11 cellular contexts compared by ENCODE assay signal in genomic region chr20:49319204-49319809, GRCh38.
A peak's percentile ranks its signal among the peaks of the same experiment; 100 is the strongest.
DNase-seq lines count a peak whose midpoint lies in the region; ATAC-seq and TF ChIP-seq lines count a peak whose summit lies in the region.
"Had no signal": no experiment of that assay in that cellular context is flagged by ENCODE, and none has a peak within 500 bp of the region (broad histone marks: within the 10 kb centered on the region; RNA-seq: fewer than 3 reads in every experiment).

No MANE protein-coding gene starts in this region.

- TF ChIP-seq CTCF in neutrophil (IDR thresholded peaks at IDR 0.05), result no peak

- H3K9ac ChIP-seq in ES-I3 (ENCODE audit: low read depth, low read length) (peak overlapping the region; percentile 69; the same call in 1 of the 2 replicates), endocrine pancreas (ENCODE audit: control insufficient read depth, insufficient read depth, low read length) (no peak overlapping the region)

- CTCF ChIA-PET in HEK293T (lab: Yijun Ruan, JAX), result interaction anchor here (0.8 to 1.6 kb wide), 4 partner anchors 14 to 222 kb away, joined by 3 to 13 read pairs (median 3); no protein-coding TSS in a partner anchor

- H3K27me3 ChIP-seq in endocrine pancreas (ENCODE audit: control insufficient read depth, insufficient read depth, low read length) (no peaks in the 10 kb centered on the region), neutrophil (peaks cover 67% of the 10 kb centered on the region)

- H3K4me1 ChIP-seq in ES-I3 (ENCODE audit: insufficient read depth, low read length), result peaks cover 6% of the 10 kb centered on the region; the same call in 1 of the 2 replicates
- H3K4me1 ChIP-seq in endocrine pancreas (ENCODE audit: control insufficient read depth, insufficient read depth, low read length), result no peaks in the 10 kb centered on the region
- peaks cover 38 to 48% of the 10 kb centered on the region in 2 experiments for H3K4me1 ChIP-seq in neutrophil (ENCODE audit: control insufficient read depth in 1 of 2, insufficient read depth in 1 of 2, low read depth in 1 of 2, low read length in 1 of 2)

- H3K9me3 ChIP-seq in ES-I3 (ENCODE audit: control insufficient read depth, insufficient read depth, low read length) (no peaks in the 10 kb centered on the region), endocrine pancreas (ENCODE audit: control insufficient read depth, low read length) (no peaks in the 10 kb centered on the region), neutrophil (no peaks in the 10 kb centered on the region)

- ATAC-seq in HG03460 (IDR thresholded peaks at IDR 0.05; ENCODE audit: unreplicated experiment), result no peak

- H3K36me3 ChIP-seq in ES-I3 (ENCODE audit: insufficient read depth, low read length), result no peaks in the 10 kb centered on the region
- H3K36me3 ChIP-seq in endocrine pancreas (ENCODE audit: control insufficient read depth, insufficient read depth, low read length), result no peaks in the 10 kb centered on the region
- no peaks in the 10 kb centered on the region for H3K36me3 ChIP-seq in neutrophil

- H3K27ac ChIP-seq in neutrophil, result peak overlapping the region; percentile 75

- DNase-seq in NCI-H345 treated with DMSO at 0.1 percent for 48 hours (lab: John Stamatoyannopoulos, UW; ENCODE audit: unreplicated experiment) (peak; percentile 15), HEK293T (ENCODE audit: extremely low spot score) (no peak), GF-D8 (lab: John Stamatoyannopoulos, UW) (no peak), GM03348 (ENCODE audit: low spot score) (no peak)
- DNase-seq: HFFc6, NCI-H226, SW 1271 had no signal

- POLR2A ChIA-PET in HEK293T (lab: Yijun Ruan, JAX), result no interaction called here

- peak overlapping the region; percentile 6 for H3K4me3 ChIP-seq in endocrine pancreas (ENCODE audit: control insufficient read depth, insufficient read depth, low read length)
- peak overlapping the region; percentile 77 to 86 for H3K4me3 ChIP-seq in neutrophil (ENCODE audit: low read depth in 1 of 2, low read length in 1 of 2)

TF ChIP-seq in HEK293T, 16 proteins besides CTCF, POLR2A, EP300 and RAD21:
- TF ChIP-seq BHLHE40 (IDR thresholded peaks at IDR 0.05; ENCODE audit: borderline replicate concordance) (no peak), CTBP1 (IDR thresholded peaks at IDR 0.05; ENCODE audit: borderline replicate concordance) (no peak), PKNOX1 (IDR thresholded peaks at IDR 0.05) (no peak), FOXM1 (IDR thresholded peaks at IDR 0.05; ENCODE audit: borderline replicate concordance) (no peak), FOXA1 (IDR thresholded peaks at IDR 0.05) (no peak), FOXK2 (IDR thresholded peaks at IDR 0.05) (no peak), ARNT (IDR thresholded peaks at IDR 0.05) (no peak), ELF4 (IDR thresholded peaks at IDR 0.05) (no peak)
